In the genomic region with DNA sequence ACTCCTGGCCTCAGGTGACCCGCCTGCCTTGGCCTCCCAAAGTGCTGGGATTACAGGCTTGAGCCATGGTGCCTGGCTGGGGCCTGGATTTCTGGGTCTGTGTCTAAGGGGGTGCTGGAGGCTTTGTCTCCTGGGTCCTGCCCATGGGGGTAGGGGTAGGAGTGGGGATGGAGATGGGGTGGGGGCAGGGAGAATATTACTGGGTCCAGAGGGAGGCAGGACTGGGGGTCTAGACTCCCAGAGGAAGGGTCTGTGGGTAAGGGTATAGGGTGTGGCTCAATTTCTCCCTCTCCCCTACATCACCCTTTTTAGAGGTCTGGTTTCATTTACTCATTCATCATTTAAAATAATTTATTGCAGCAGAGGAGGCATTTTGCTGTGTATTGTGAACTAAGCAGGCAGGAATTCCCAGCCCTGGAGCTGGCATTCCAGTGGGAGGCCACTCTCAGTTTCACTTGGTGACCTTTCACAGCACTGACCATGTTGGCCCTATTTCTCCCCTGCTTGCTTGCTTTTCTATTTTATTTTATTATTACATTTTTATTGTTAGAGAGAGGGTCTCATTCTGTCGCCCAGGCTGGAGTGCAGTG, we compare ENCODE assay signal across 2 cellular contexts.
TF ChIP-seq lines count a peak whose summit lies in the region.

No MANE protein-coding gene starts in this region.

TF ChIP-seq in A549, 52 proteins besides CTCF, POLR2A, EP300 and RAD21:
- no peak for TF ChIP-seq JUNB (IDR thresholded peaks at IDR 0.05)
- TF ChIP-seq ZC3H11A (IDR thresholded peaks at IDR 0.05): no peak
- no peak for TF ChIP-seq FOSL2 (IDR thresholded peaks at IDR 0.05)
- TF ChIP-seq FOSL2 (CRISPR knock-in tag; IDR thresholded peaks at IDR 0.05): no peak
- TF ChIP-seq, protein P1, sequence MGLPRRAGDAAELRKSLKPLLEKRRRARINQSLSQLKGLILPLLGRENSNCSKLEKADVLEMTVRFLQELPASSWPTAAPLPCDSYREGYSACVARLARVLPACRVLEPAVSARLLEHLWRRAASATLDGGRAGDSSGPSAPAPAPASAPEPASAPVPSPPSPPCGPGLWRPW (IDR thresholded peaks at IDR 0.05): no peak
- TF ChIP-seq, protein P2, sequence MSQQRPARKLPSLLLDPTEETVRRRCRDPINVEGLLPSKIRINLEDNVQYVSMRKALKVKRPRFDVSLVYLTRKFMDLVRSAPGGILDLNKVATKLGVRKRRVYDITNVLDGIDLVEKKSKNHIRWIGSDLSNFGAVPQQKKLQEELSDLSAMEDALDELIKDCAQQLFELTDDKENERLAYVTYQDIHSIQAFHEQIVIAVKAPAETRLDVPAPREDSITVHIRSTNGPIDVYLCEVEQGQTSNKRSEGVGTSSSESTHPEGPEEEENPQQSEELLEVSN (IDR thresholded peaks at IDR 0.05; ENCODE audit: borderline replicate concordance, low read depth): no peak
- TF ChIP-seq, protein P3, sequence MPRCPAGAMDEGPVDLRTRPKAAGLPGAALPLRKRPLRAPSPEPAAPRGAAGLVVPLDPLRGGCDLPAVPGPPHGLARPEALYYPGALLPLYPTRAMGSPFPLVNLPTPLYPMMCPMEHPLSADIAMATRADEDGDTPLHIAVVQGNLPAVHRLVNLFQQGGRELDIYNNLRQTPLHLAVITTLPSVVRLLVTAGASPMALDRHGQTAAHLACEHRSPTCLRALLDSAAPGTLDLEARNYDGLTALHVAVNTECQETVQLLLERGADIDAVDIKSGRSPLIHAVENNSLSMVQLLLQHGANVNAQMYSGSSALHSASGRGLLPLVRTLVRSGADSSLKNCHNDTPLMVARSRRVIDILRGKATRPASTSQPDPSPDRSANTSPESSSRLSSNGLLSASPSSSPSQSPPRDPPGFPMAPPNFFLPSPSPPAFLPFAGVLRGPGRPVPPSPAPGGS (IDR thresholded peaks at IDR 0.05): no peak
- TF ChIP-seq, protein P4, sequence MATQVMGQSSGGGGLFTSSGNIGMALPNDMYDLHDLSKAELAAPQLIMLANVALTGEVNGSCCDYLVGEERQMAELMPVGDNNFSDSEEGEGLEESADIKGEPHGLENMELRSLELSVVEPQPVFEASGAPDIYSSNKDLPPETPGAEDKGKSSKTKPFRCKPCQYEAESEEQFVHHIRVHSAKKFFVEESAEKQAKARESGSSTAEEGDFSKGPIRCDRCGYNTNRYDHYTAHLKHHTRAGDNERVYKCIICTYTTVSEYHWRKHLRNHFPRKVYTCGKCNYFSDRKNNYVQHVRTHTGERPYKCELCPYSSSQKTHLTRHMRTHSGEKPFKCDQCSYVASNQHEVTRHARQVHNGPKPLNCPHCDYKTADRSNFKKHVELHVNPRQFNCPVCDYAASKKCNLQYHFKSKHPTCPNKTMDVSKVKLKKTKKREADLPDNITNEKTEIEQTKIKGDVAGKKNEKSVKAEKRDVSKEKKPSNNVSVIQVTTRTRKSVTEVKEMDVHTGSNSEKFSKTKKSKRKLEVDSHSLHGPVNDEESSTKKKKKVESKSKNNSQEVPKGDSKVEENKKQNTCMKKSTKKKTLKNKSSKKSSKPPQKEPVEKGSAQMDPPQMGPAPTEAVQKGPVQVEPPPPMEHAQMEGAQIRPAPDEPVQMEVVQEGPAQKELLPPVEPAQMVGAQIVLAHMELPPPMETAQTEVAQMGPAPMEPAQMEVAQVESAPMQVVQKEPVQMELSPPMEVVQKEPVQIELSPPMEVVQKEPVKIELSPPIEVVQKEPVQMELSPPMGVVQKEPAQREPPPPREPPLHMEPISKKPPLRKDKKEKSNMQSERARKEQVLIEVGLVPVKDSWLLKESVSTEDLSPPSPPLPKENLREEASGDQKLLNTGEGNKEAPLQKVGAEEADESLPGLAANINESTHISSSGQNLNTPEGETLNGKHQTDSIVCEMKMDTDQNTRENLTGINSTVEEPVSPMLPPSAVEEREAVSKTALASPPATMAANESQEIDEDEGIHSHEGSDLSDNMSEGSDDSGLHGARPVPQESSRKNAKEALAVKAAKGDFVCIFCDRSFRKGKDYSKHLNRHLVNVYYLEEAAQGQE (IDR thresholded peaks at IDR 0.05): no peak
- no peak for TF ChIP-seq EHF (CRISPR knock-in tag; IDR thresholded peaks at IDR 0.05)
- TF ChIP-seq, protein P5, sequence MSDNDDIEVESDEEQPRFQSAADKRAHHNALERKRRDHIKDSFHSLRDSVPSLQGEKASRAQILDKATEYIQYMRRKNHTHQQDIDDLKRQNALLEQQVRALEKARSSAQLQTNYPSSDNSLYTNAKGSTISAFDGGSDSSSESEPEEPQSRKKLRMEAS (IDR thresholded peaks at IDR 0.05): no peak
- TF ChIP-seq RFX5 (IDR thresholded peaks at IDR 0.05): no peak
- no peak for TF ChIP-seq FOSB (CRISPR knock-in tag; IDR thresholded peaks at IDR 0.05)
- no peak for TF ChIP-seq TP53 (CRISPR knock-in tag; IDR thresholded peaks at IDR 0.05)
- no peak for TF ChIP-seq NR3C1 (IDR thresholded peaks at IDR 0.05)
- TF ChIP-seq ZSCAN20 (CRISPR knock-in tag; IDR thresholded peaks at IDR 0.05): no peak

TF ChIP-seq in HepG2, 621 proteins besides CTCF, POLR2A, EP300 and RAD21:
- no peak for TF ChIP-seq ZNF431 (CRISPR knock-in tag; IDR thresholded peaks at IDR 0.05; ENCODE audit: borderline replicate concordance, low read depth)
- no peak for TF ChIP-seq LCORL (IDR thresholded peaks at IDR 0.05)
- TF ChIP-seq LCORL (CRISPR knock-in tag; IDR thresholded peaks at IDR 0.05): no peak
- TF ChIP-seq, protein P6, sequence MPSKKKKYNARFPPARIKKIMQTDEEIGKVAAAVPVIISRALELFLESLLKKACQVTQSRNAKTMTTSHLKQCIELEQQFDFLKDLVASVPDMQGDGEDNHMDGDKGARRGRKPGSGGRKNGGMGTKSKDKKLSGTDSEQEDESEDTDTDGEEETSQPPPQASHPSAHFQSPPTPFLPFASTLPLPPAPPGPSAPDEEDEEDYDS (CRISPR knock-in tag; IDR thresholded peaks at IDR 0.05): no peak
- 0 out of 2 replicates have a peak, but pooled peaks have one; percentile 5 for TF ChIP-seq ZNF772 (CRISPR knock-in tag; IDR thresholded peaks at IDR 0.05)
